1 cellular context compared by ENCODE assay signal in genomic region chr22:21942407-21942895, GRCh38.
TF ChIP-seq lines count a peak whose summit lies in the region.

No MANE protein-coding gene starts in this region.

TF ChIP-seq in SK-N-SH treated with all-trans-retinoic acid at 6 μM for 48 hours, 23 proteins besides CTCF, POLR2A, EP300 and RAD21 (continued from another document):
- TF ChIP-seq PATZ1 (CRISPR knock-in tag; IDR thresholded peaks at IDR 0.05; ENCODE audit: borderline replicate concordance): no peak
- no peak for TF ChIP-seq SNAI2 (CRISPR knock-in tag; IDR thresholded peaks at IDR 0.05)
- TF ChIP-seq ZNF565 (CRISPR knock-in tag; conservative IDR thresholded peaks at IDR 0.05; ENCODE audit: low read depth): no peak
- TF ChIP-seq BACH2 (CRISPR knock-in tag; IDR thresholded peaks at IDR 0.05; ENCODE audit: borderline replicate concordance): no peak
- no peak for TF ChIP-seq ZFP30 (CRISPR knock-in tag; IDR thresholded peaks at IDR 0.05)
- no peak for TF ChIP-seq ISL1 (CRISPR knock-in tag; IDR thresholded peaks at IDR 0.05)
